Comparison of ENCODE assay signal across 23 cellular contexts in genomic region chr12:49039421-49040363, GRCh38. TPM values are rescaled to one million over a fixed set of nuclear protein-coding genes. Genes with fewer than 3 reads are reported as not detected.
"Had no signal": no experiment of that assay in that cellular context is flagged by ENCODE, and none has a peak within 500 bp of the region (broad histone marks: within the 10 kb centered on the region; RNA-seq: fewer than 3 reads in every experiment).

No MANE protein-coding gene starts in this region.

- H3K27ac ChIP-seq: ascending aorta, brain microvascular endothelial cell, coronary artery, esophagus muscularis mucosa, ovary, psoas muscle, right atrium auricular region, testis, vagina, WERI-Rb-1 had no signal

- H3K27me3 ChIP-seq: ascending aorta, brain microvascular endothelial cell, esophagus muscularis mucosa, ovary, right atrium auricular region, testis, vagina had no signal

- H3K36me3 ChIP-seq: ovary had no signal

- H3K27me3 Mint-ChIP-seq: activated CD4-positive, alpha-beta T cell treated with anti-CD3 and anti-CD28 coated beads, Interleukin-2, amount 10 ng/mL, durations not matched to agents 7 days and 5 days; activated CD8-positive, alpha-beta T cell treated with anti-CD3 and anti-CD28 coated beads for 36 hours; activated naive CD4-positive, alpha-beta T cell treated with anti-CD3 and anti-CD28 coated beads, Interleukin-2, amount 50 U/mL, for 24 hours; natural killer cell treated with Interleukin-12 subunit alpha and Interleukin-12 subunit beta and Interleukin-15 and Interleukin-18, amount 100 ng/mL, for 72 hours had no signal

- ATAC-seq: activated CD8-positive, alpha-beta T cell treated with anti-CD3 and anti-CD28 coated beads for 36 hours; left colon; natural killer cell treated with Interleukin-12 subunit alpha and Interleukin-12 subunit beta and Interleukin-15 and Interleukin-18, amount 100 ng/mL, for 72 hours; psoas muscle had no signal

- H3K9me3 Mint-ChIP-seq: activated CD4-positive, alpha-beta T cell treated with anti-CD3 and anti-CD28 coated beads, Interleukin-2, amount 10 ng/mL, durations not matched to agents 7 days and 5 days; activated CD8-positive, alpha-beta T cell treated with anti-CD3 and anti-CD28 coated beads for 36 hours; activated naive CD4-positive, alpha-beta T cell treated with anti-CD3 and anti-CD28 coated beads, Interleukin-2, amount 50 U/mL, for 24 hours; mesothelial cell of epicardium; natural killer cell treated with Interleukin-12 subunit alpha and Interleukin-12 subunit beta and Interleukin-15 and Interleukin-18, amount 100 ng/mL, for 72 hours; T-helper 2 cell treated with Interferon-gamma antibody and Interleukin-4, amounts not matched to agents 5 μg/mL and 100 μg/mL, for 36 hours had no signal

- H3K4me1 Mint-ChIP-seq: mesothelial cell of epicardium had no signal

- H3K4me1 ChIP-seq: ascending aorta, esophagus muscularis mucosa, psoas muscle, right atrium auricular region, testis, vagina had no signal

- H3K9me3 ChIP-seq: ascending aorta, esophagus muscularis mucosa, ovary, psoas muscle, right atrium auricular region, testis, vagina had no signal

- H3K27ac Mint-ChIP-seq: activated CD4-positive, alpha-beta T cell treated with anti-CD3 and anti-CD28 coated beads, Interleukin-2, amount 10 ng/mL, durations not matched to agents 7 days and 5 days; activated CD8-positive, alpha-beta T cell treated with anti-CD3 and anti-CD28 coated beads for 36 hours; activated naive CD4-positive, alpha-beta T cell treated with anti-CD3 and anti-CD28 coated beads, Interleukin-2, amount 50 U/mL, for 24 hours; mesothelial cell of epicardium; natural killer cell treated with Interleukin-12 subunit alpha and Interleukin-12 subunit beta and Interleukin-15 and Interleukin-18, amount 100 ng/mL, for 72 hours; T-helper 2 cell treated with Interferon-gamma antibody and Interleukin-4, amounts not matched to agents 5 μg/mL and 100 μg/mL, for 36 hours had no signal

- H3K4me3 Mint-ChIP-seq: activated CD4-positive, alpha-beta T cell treated with anti-CD3 and anti-CD28 coated beads, Interleukin-2, amount 10 ng/mL, durations not matched to agents 7 days and 5 days; activated CD8-positive, alpha-beta T cell treated with anti-CD3 and anti-CD28 coated beads for 36 hours; activated naive CD4-positive, alpha-beta T cell treated with anti-CD3 and anti-CD28 coated beads, Interleukin-2, amount 50 U/mL, for 24 hours; mesothelial cell of epicardium; natural killer cell treated with Interleukin-12 subunit alpha and Interleukin-12 subunit beta and Interleukin-15 and Interleukin-18, amount 100 ng/mL, for 72 hours; T-helper 2 cell treated with Interferon-gamma antibody and Interleukin-4, amounts not matched to agents 5 μg/mL and 100 μg/mL, for 36 hours had no signal

- H3K4me3 ChIP-seq: ascending aorta, coronary artery, esophagus muscularis mucosa, lung, ovary, psoas muscle, right atrium auricular region, testis, vagina had no signal

- DNase-seq: activated CD4-positive, alpha-beta T cell treated with anti-CD3 and anti-CD28 coated beads, Interleukin-2, amount 10 ng/mL, durations not matched to agents 7 days and 5 days; activated CD4-positive, CD25-positive, alpha-beta regulatory T cell treated with anti-CD3 and anti-CD28 coated beads, Interleukin-2, amount 50 U/mL, for 72 hours; activated CD8-positive, alpha-beta T cell treated with anti-CD3 and anti-CD28 coated beads for 36 hours; activated gamma-delta T cell treated with Interleukin-2 at 50 U/mL for 16 hours; brain microvascular endothelial cell; hypothalamus; left colon; stimulated activated CD4-positive, alpha-beta T cell treated with anti-CD3 and anti-CD28 coated beads, Interleukin-12 subunit alpha, Interleukin-12 subunit beta, amount 100 ng/mL, for 4 hours; testis; trophoblast cell; WERI-Rb-1 had no signal

RNA-seq across cellular contexts. Expression of gene RHEBL1, which starts 30.1 kb away (rescaled TPM):
- total RNA-seq: ascending aorta, left colon had no signal

RNA-seq across cellular contexts. Expression of gene DDN, which starts 40.5 kb away (rescaled TPM):
- total RNA-seq: ascending aorta, vagina had no signal
